ENCODE assay signal across 22 cellular contexts in the genomic region with DNA sequence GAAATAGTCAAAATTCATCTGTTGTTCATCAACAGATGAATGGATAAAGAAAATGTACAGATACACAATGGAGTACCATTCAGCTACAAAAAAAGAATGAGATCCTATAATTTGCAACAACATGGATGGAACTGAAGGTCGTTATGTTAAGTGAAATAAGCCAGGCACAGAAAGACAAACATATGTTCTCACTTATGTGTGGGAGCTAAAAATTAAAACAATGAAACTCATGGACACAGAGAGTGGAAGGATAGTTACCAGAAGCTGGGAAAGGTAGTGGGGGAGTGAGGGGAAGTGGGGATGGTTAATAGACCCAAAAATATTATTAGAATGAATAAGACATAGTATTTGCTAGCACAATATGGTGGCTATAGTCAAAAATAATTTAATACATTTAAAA.
"Had no signal": no experiment of that assay in that cellular context is flagged by ENCODE, and none has a peak within 500 bp of the region (broad histone marks: within the 10 kb centered on the region; RNA-seq: fewer than 3 reads in every experiment).

No MANE protein-coding gene starts in this region.

- H3K9me3 Mint-ChIP-seq: dendritic cell treated with granulocyte-macrophage colony-stimulating factor and Interleukin-4, amounts not matched to agents 40 ng/mL and 50 ng/mL, for 4 days; effector memory CD8-positive, alpha-beta T cell; endodermal cell; mesothelial cell of epicardium had no signal

- H3K36me3 Mint-ChIP-seq: naive B cell had no signal

- ATAC-seq: effector memory CD8-positive, alpha-beta T cell; gastrocnemius medialis; heart right ventricle; left cardiac atrium; left lung; left ventricle myocardium superior; lower lobe of right lung; mucosa of descending colon had no signal

- H3K9me3 ChIP-seq: colonic mucosa, esophagus muscularis mucosa, gastrocnemius medialis, heart right ventricle, left lung, lower lobe of right lung, mucosa of descending colon had no signal

- H3K4me3 Mint-ChIP-seq: dendritic cell treated with granulocyte-macrophage colony-stimulating factor and Interleukin-4, amounts not matched to agents 40 ng/mL and 50 ng/mL, for 4 days; effector memory CD8-positive, alpha-beta T cell; endodermal cell; mesothelial cell of epicardium had no signal

- H3K4me3 ChIP-seq: colonic mucosa, esophagus muscularis mucosa, gastrocnemius medialis, heart right ventricle, left lung, lower lobe of right lung, mucosa of descending colon had no signal

- H3K4me1 ChIP-seq: colonic mucosa had no signal

- H3K27ac ChIP-seq: colonic mucosa, esophagus muscularis mucosa, gastrocnemius medialis, heart right ventricle, left lung, lower lobe of right lung had no signal

- DNase-seq: colonic mucosa; cortex of kidney; effector CD8-positive, alpha-beta T cell; effector memory CD8-positive, alpha-beta T cell; endodermal cell; foreskin fibroblast; foreskin melanocyte; gastrocnemius medialis; glutamatergic neuron; head of caudate nucleus; heart right ventricle; hippocampal formation; left cardiac atrium; left lung; left ventricle myocardium superior; lower lobe of right lung; mesenchymal stem cell; mucosa of descending colon; naive B cell had no signal

- H3K36me3 ChIP-seq: colonic mucosa, esophagus muscularis mucosa, gastrocnemius medialis, heart right ventricle, left lung, lower lobe of right lung had no signal

- H3K27ac Mint-ChIP-seq: dendritic cell treated with granulocyte-macrophage colony-stimulating factor and Interleukin-4, amounts not matched to agents 40 ng/mL and 50 ng/mL, for 4 days; effector memory CD8-positive, alpha-beta T cell; endodermal cell; mesothelial cell of epicardium; naive B cell had no signal
